10 cellular contexts compared by ENCODE assay signal in genomic region chr22:32623943-32624342, GRCh38.
DNase-seq lines count a peak whose midpoint lies in the region; ATAC-seq and TF ChIP-seq lines count a peak whose summit lies in the region.
"Had no signal": no experiment of that assay in that cellular context is flagged by ENCODE, and none has a peak within 500 bp of the region (broad histone marks: within the 10 kb centered on the region; RNA-seq: fewer than 3 reads in every experiment).

No MANE protein-coding gene starts in this region.

- intact Hi-C loops in left lung (cut with DNase I), result loop anchor here in 1 of 2 donors (10.0 kb wide), 1 partner anchor 89 kb away; no protein-coding TSS in a partner anchor

- peaks cover 15% of the 10 kb centered on the region for H3K4me1 Mint-ChIP-seq in activated CD8-positive, alpha-beta memory T cell treated with anti-CD3 and anti-CD28 coated beads, Interleukin-2, amount 10 ng/mL, durations not matched to agents 7 days and 5 days

- DNase-seq in GM04504 (ENCODE audit: low read depth), result peak; percentile 86
- DNase-seq in cardiac fibroblast (ENCODE audit: low read depth in 2 of 2), result peak; percentile 57 to 91
- no peak for DNase-seq in left lung
- DNase-seq in activated CD8-positive, alpha-beta memory T cell treated with anti-CD3 and anti-CD28 coated beads, Interleukin-2, amount 10 ng/mL, durations not matched to agents 7 days and 5 days, result no peak
- no peak for DNase-seq in 8988T

- H3K4me1 ChIP-seq in left lung, result peaks cover 22 to 44% of the 10 kb centered on the region in 2 donors

- H3K9me3 ChIP-seq in left lung, result peaks cover 0 to 6% of the 10 kb centered on the region in 2 donors

- no peak overlapping the region for H3K4me3 Mint-ChIP-seq in activated CD8-positive, alpha-beta memory T cell treated with anti-CD3 and anti-CD28 coated beads, Interleukin-2, amount 10 ng/mL, durations not matched to agents 7 days and 5 days

- no peaks in the 10 kb centered on the region for H3K36me3 Mint-ChIP-seq in activated CD8-positive, alpha-beta memory T cell treated with anti-CD3 and anti-CD28 coated beads, Interleukin-2, amount 10 ng/mL, durations not matched to agents 7 days and 5 days

- TF ChIP-seq POLR2A in GM18505 (IDR thresholded peaks at IDR 0.05; ENCODE audit: borderline replicate concordance, extremely low read depth, insufficient read depth, insufficient read length), result no peak

- H3K4me3 ChIP-seq in cardiac fibroblast (replicated peaks in 1 of 2; ENCODE audit: low read depth in 2 of 2, low read length in 2 of 2) (no peak overlapping the region), left lung (no peak overlapping the region), skin epidermis (no peak overlapping the region)
- H3K4me3 ChIP-seq: K562 had no signal

- H3K27me3 ChIP-seq in left lung, result peaks cover 0 to 6% of the 10 kb centered on the region in 2 donors

- peaks cover 18% of the 10 kb centered on the region for H3K27me3 Mint-ChIP-seq in activated CD8-positive, alpha-beta memory T cell treated with anti-CD3 and anti-CD28 coated beads, Interleukin-2, amount 10 ng/mL, durations not matched to agents 7 days and 5 days

- no peak overlapping the region for H3K27ac Mint-ChIP-seq in activated CD8-positive, alpha-beta memory T cell treated with anti-CD3 and anti-CD28 coated beads, Interleukin-2, amount 10 ng/mL, durations not matched to agents 7 days and 5 days

- TF ChIP-seq CTCF in cardiac fibroblast (IDR thresholded peaks at IDR 0.05; ENCODE audit: low read depth, low read length), result no peak
- TF ChIP-seq CTCF in left lung (IDR thresholded peaks at IDR 0.05), result no peak

- ATAC-seq in left lung (no peak), GM18505 (IDR thresholded peaks at IDR 0.05; ENCODE audit: unreplicated experiment) (no peak), HG03520 (IDR thresholded peaks at IDR 0.05; ENCODE audit: unreplicated experiment) (no peak)
- no peak for ATAC-seq in activated CD8-positive, alpha-beta memory T cell treated with anti-CD3 and anti-CD28 coated beads, Interleukin-2, amount 10 ng/mL, durations not matched to agents 7 days and 5 days
- ATAC-seq: activated CD4-positive, CD25-positive, alpha-beta regulatory T cell treated with anti-CD3 and anti-CD28 coated beads, Interleukin-2, amount 50 U/mL, for 24 hours; K562 had no signal

- H3K27ac ChIP-seq in left lung (peak overlapping the region; percentile 47 to 75), skin epidermis (peak overlapping the region in 16 of 21 experiments; percentile 25 to 86 (median 65))

- no peaks in the 10 kb centered on the region for H3K9me3 Mint-ChIP-seq in activated CD8-positive, alpha-beta memory T cell treated with anti-CD3 and anti-CD28 coated beads, Interleukin-2, amount 10 ng/mL, durations not matched to agents 7 days and 5 days (ENCODE audit: low read depth)

- no peaks in the 10 kb centered on the region for H3K36me3 ChIP-seq in left lung

- CTCF ChIA-PET in activated CD8-positive, alpha-beta memory T cell treated with anti-CD3 and anti-CD28 coated beads, Interleukin-2, amount 10 ng/mL, durations not matched to agents 7 days and 5 days (lab: Charles Lee), result no interaction called here

Comparison
In these comparisons a context has a peak if more than half of its experiments do, and no peak if none do; other contexts are left out.
1. DNase-seq: peak in GM04504 (single experiment) and cardiac fibroblast (2 of 2); none in left lung (0 of 2), activated CD8-positive, alpha-beta memory T cell treated with anti-CD3 and anti-CD28 coated beads, Interleukin-2, amount 10 ng/mL, durations not matched to agents 7 days and 5 days (single experiment) and 8988T (single experiment).